ENCODE assay signal across 25 cellular contexts in genomic region chrX:17930850-17931249, GRCh38.
A peak's percentile ranks its signal among the peaks of the same experiment; 100 is the strongest.
DNase-seq lines count a peak whose midpoint lies in the region; ATAC-seq, FAIRE-seq and TF ChIP-seq lines count a peak whose summit lies in the region.
"Had no signal": no experiment of that assay in that cellular context is flagged by ENCODE, and none has a peak within 500 bp of the region (broad histone marks: within the 10 kb centered on the region; RNA-seq: fewer than 3 reads in every experiment).

No MANE protein-coding gene starts in this region.

- no TSS peak for BruUV-seq in Panc1 (replicated peaks; lab: Mats Ljungman, UMichigan)

- WGBS in A549 (ENCODE audit: missing lambda C conversion rate): 2% methylated on average over 4 of the region's 4 CpGs

- no peaks in the 10 kb centered on the region for H3K36me3 ChIP-seq in Panc1 (ENCODE audit: control insufficient read depth, insufficient read depth, low read length)
- H3K36me3 ChIP-seq: sigmoid colon, stomach, uterus had no signal

- no peak overlapping the region for H3K27ac Mint-ChIP-seq in activated naive CD4-positive, alpha-beta T cell treated with anti-CD3 and anti-CD28 coated beads, Interleukin-2, amount 50 U/mL, for 72 hours
- H3K27ac Mint-ChIP-seq: activated naive CD8-positive, alpha-beta T cell treated with anti-CD3 and anti-CD28 coated beads for 36 hours; activated T-cell treated with anti-CD3 and anti-CD28 coated beads, Interleukin-2, amount 50 U/mL, for 24 hours; CD4-positive, alpha-beta memory T cell; nephron; T-cell had no signal

- TF ChIP-seq RAD21 in A549 (conservative IDR thresholded peaks at IDR 0.05 in 1 of 2, IDR thresholded peaks at IDR 0.05 in 1 of 2): peak in 1 of 2 experiments; percentile 35; a peak in 2 of 5 replicates

- ATAC-seq in A549 (peak in 1 of 2 experiments; percentile 31; a peak in 1 of 6 replicates), Panc1 (no peak)
- no peak for ATAC-seq in activated naive CD4-positive, alpha-beta T cell treated with anti-CD3 and anti-CD28 coated beads, Interleukin-2, amount 50 U/mL, for 72 hours
- ATAC-seq: T-cell had no signal

- peaks cover 0 to 8% of the 10 kb centered on the region in 2 donors for H3K36me3 Mint-ChIP-seq in activated naive CD4-positive, alpha-beta T cell treated with anti-CD3 and anti-CD28 coated beads, Interleukin-2, amount 50 U/mL, for 72 hours
- H3K36me3 Mint-ChIP-seq: activated naive CD8-positive, alpha-beta T cell treated with anti-CD3 and anti-CD28 coated beads for 36 hours; T-cell had no signal

- no peaks in the 10 kb centered on the region for H3K27me3 ChIP-seq in Panc1 (ENCODE audit: control insufficient read depth, insufficient read depth, low read length)
- H3K27me3 ChIP-seq: sigmoid colon, uterus had no signal

- no peaks in the 10 kb centered on the region for H3K4me1 ChIP-seq in A549
- no peaks in the 10 kb centered on the region for H3K4me1 ChIP-seq in Panc1 (ENCODE audit: control insufficient read depth, insufficient read depth, low read length)
- H3K4me1 ChIP-seq: sigmoid colon, stomach, uterus had no signal

- no peak for TF ChIP-seq POLR2A in A549 (IDR thresholded peaks at IDR 0.05; ENCODE audit: low read length)

- H3K9me3 ChIP-seq in A549: no peaks in the 10 kb centered on the region
- H3K9me3 ChIP-seq in Panc1 (ENCODE audit: control insufficient read depth, insufficient read depth, low read depth, low read length): no peaks in the 10 kb centered on the region
- H3K9me3 ChIP-seq: sigmoid colon, uterus had no signal

- DNase-seq in NCI-H1436 (lab: John Stamatoyannopoulos, UW) (peak; percentile 15), NCI-H1436 treated with DMSO at 0.1 percent for 48 hours (lab: John Stamatoyannopoulos, UW) (no peak), A549 (ENCODE audit: low read depth in 1 of 2, low spot score in 1 of 2) (peak in 1 of 2 experiments; percentile 3), LNCaP clone FGC (ENCODE audit: low read depth) (no peak), Panc1 (ENCODE audit: low read depth, low spot score) (no peak), GM20000 (ENCODE audit: low spot score) (no peak), hypothalamus (lab: John Stamatoyannopoulos, UW) (no peak)
- no peak for DNase-seq in activated naive CD4-positive, alpha-beta T cell treated with anti-CD3 and anti-CD28 coated beads, Interleukin-2, amount 50 U/mL, for 72 hours (ENCODE audit: low spot score in 2 of 2)
- DNase-seq: activated effector memory CD4-positive, alpha-beta T cell treated with anti-CD3 and anti-CD28 coated beads, Interleukin-2, amount 50 U/mL, for 16 hours; activated naive CD8-positive, alpha-beta T cell treated with anti-CD3 and anti-CD28 coated beads for 36 hours; activated T-cell treated with anti-CD3 and anti-CD28 coated beads, Interleukin-2, amount 50 U/mL, for 24 hours; anterior cingulate cortex; CD4-positive, alpha-beta memory T cell; NCI-H187 treated with DMSO at 0.1 percent for 48 hours; NCI-H2227 treated with DMSO at 0.1 percent for 48 hours; sigmoid colon; stimulated activated CD4-positive, alpha-beta T cell treated with anti-CD3 and anti-CD28 coated beads, Interleukin-12 subunit alpha, Interleukin-12 subunit beta, amount 100 ng/mL, for 4 hours; stimulated activated CD4-positive, alpha-beta T cell treated with anti-CD3 and anti-CD28 coated beads, Interleukin-2, amount 100 ng/mL, for 48 hours; stomach; T-cell; uterus had no signal

- intact Hi-C loops in Panc1 (cut with micrococcal nuclease; ENCODE audit: unreplicated experiment): no loop called here

- POLR2A ChIA-PET in A549 (lab: Yijun Ruan, JAX): no interaction called here
- POLR2A ChIA-PET in Panc1 (lab: Charles Lee): no interaction called here

- H3K27ac ChIP-seq in A549 (no peak overlapping the region), Panc1 (ENCODE audit: low read length) (no peak overlapping the region)
- H3K27ac ChIP-seq: sigmoid colon, stomach, uterus had no signal

- TF ChIP-seq CTCF in A549 (IDR thresholded peaks at IDR 0.05) (0 out of 3 replicates have a peak, but pooled peaks have one; percentile 10), LNCaP clone FGC (IDR thresholded peaks at IDR 0.05; ENCODE audit: control insufficient read depth, extremely low read depth, insufficient read depth) (peak; percentile 28; the same call in 1 of the 2 replicates), Panc1 (IDR thresholded peaks at IDR 0.05) (0 out of 2 replicates have a peak, but pooled peaks have one; percentile 5), GM20000 (IDR thresholded peaks at IDR 0.05; ENCODE audit: extremely low read depth, missing control alignments) (no peak)

- CTCF ChIA-PET in A549 (lab: Yijun Ruan, JAX): interaction anchor here (0.5 to 1.2 kb wide), 4 partner anchors 12 to 271 kb away, joined by 3 to 5 read pairs (median 4); no protein-coding TSS in a partner anchor
- CTCF ChIA-PET in Panc1 (lab: Charles Lee): no interaction called here

- no peak for FAIRE-seq in A549 (lab: Jason Lieb, UNC)
- FAIRE-seq: bronchial epithelial cell, frontal cortex, H54 had no signal

- in situ Hi-C loops in Panc1 (cut with HindIII; ENCODE audit: low pct_unique_long_range_greater_than_20kb, low sequenced_read_pairs): no loop called here

- H3K4me2 ChIP-seq in A549: no peak overlapping the region

- peaks cover 7 to 8% of the 10 kb centered on the region in 2 donors for H3K9me3 Mint-ChIP-seq in activated naive CD4-positive, alpha-beta T cell treated with anti-CD3 and anti-CD28 coated beads, Interleukin-2, amount 50 U/mL, for 72 hours

- H3K4me3 ChIP-seq in A549 (no peak overlapping the region), LNCaP clone FGC (ENCODE audit: low read depth, low read length) (no peak overlapping the region), Panc1 (ENCODE audit: low read depth in 2 of 2, low read length in 2 of 2) (no peak overlapping the region)
- H3K4me3 ChIP-seq: sigmoid colon, stomach, uterus had no signal

- TF ChIP-seq EP300 in A549 (IDR thresholded peaks at IDR 0.05): no peak

TF ChIP-seq in A549, 52 proteins besides CTCF, POLR2A, EP300 and RAD21:
- no peak for TF ChIP-seq HOXB13 (CRISPR knock-in tag; IDR thresholded peaks at IDR 0.05; ENCODE audit: low read depth)
- TF ChIP-seq CBX2 (IDR thresholded peaks at IDR 0.05; ENCODE audit: borderline replicate concordance, low read depth): no peak
- TF ChIP-seq TP53 (CRISPR knock-in tag; IDR thresholded peaks at IDR 0.05): no peak
- no peak for TF ChIP-seq FOSL2 (IDR thresholded peaks at IDR 0.05)
- no peak for TF ChIP-seq FOSL2 (CRISPR knock-in tag; IDR thresholded peaks at IDR 0.05)
- TF ChIP-seq MYC (IDR thresholded peaks at IDR 0.05; ENCODE audit: borderline replicate concordance, low read length): no peak
- no peak for TF ChIP-seq FOSB (CRISPR knock-in tag; IDR thresholded peaks at IDR 0.05)
- no peak for TF ChIP-seq ESRRA (IDR thresholded peaks at IDR 0.05; ENCODE audit: borderline replicate concordance, low read length)
- TF ChIP-seq NR3C1 (IDR thresholded peaks at IDR 0.05): no peak
- no peak for TF ChIP-seq HDAC2 (IDR thresholded peaks at IDR 0.05)
- TF ChIP-seq MAX (IDR thresholded peaks at IDR 0.05): no peak
- TF ChIP-seq RARB (CRISPR knock-in tag; IDR thresholded peaks at IDR 0.05): no peak
